In genomic region chr5:32312682-32313523, GRCh38 we compare ENCODE assay signal across 8 cellular contexts. TPM values are rescaled to one million over a fixed set of nuclear protein-coding genes. Genes with fewer than 3 reads are reported as not detected.
A peak's percentile ranks its signal among the peaks of the same experiment; 100 is the strongest.
DNase-seq lines count a peak whose midpoint lies in the region; ATAC-seq and TF ChIP-seq lines count a peak whose summit lies in the region.

TSS of gene MTMR12 (minus strand) at chr5:32312939. CDS start at chr5:32312838, 101 bp downstream.

- peak; percentile 98 for DNase-seq in CMK (ENCODE audit: low read depth)
- peak; percentile 100 for DNase-seq in GM20000 (ENCODE audit: low spot score)
- DNase-seq in HT-29 (ENCODE audit: low spot score) = peak; percentile 100
- peak; percentile 100 for DNase-seq in NOMO-1 (lab: John Stamatoyannopoulos, UW; ENCODE audit: unreplicated experiment in 2 of 2)
- DNase-seq in effector CD8-positive, alpha-beta T cell (lab: John Stamatoyannopoulos, UW) = peak; percentile 99
- peak; percentile 100 for DNase-seq in lung (ENCODE audit: low spot score)
- peak; percentile 99 to 100 (median 99) for DNase-seq in stimulated activated CD4-positive, alpha-beta T cell treated with anti-CD3 and anti-CD28 coated beads, TNF-alpha, amount 100 ng/mL, for 4 hours (ENCODE audit: low read depth in 3 of 3)

- 0 to 1% methylated on average over 53 to 79 of the region's 79 CpGs for WGBS in lung, 2 donors

- peak within 1 kb of the TSS; percentile 89 for H3K4me3 ChIP-seq in lung

- peaks cover 7 to 20% of the 10 kb centered on the region in 2 donors for H3K4me1 ChIP-seq in lung (ENCODE audit: control insufficient read depth in 2 of 2, insufficient read depth in 2 of 2, low read length in 2 of 2)

- TF ChIP-seq CTCF in GM20000 (IDR thresholded peaks at IDR 0.05; ENCODE audit: extremely low read depth, missing control alignments) (no peak), lung (IDR thresholded peaks at IDR 0.05; ENCODE audit: control extremely low read depth, extremely low read depth) (no peak)

- peak; percentile 96 for ATAC-seq in lung (ENCODE audit: insufficient read depth, low FRiP score)

- H3K27ac ChIP-seq in lung (ENCODE audit: low read depth in 1 of 2, low read length in 1 of 2) = peak within 1 kb of the TSS; percentile 98 to 99

- no peaks in the 10 kb centered on the region for H3K9me3 ChIP-seq in lung (ENCODE audit: control insufficient read depth in 2 of 2, insufficient read depth in 1 of 2, low read length in 1 of 2)

- no peaks in the 10 kb centered on the region for H3K27me3 ChIP-seq in lung (ENCODE audit: control insufficient read depth, insufficient read depth)

- CTCF ChIA-PET in activated CD8-positive, alpha-beta memory T cell treated with anti-CD3 and anti-CD28 coated beads for 36 hours (lab: Charles Lee) = no interaction called here

- POLR2A ChIA-PET in activated CD8-positive, alpha-beta memory T cell treated with anti-CD3 and anti-CD28 coated beads for 36 hours (lab: Charles Lee) = no interaction called here

- H3K36me3 ChIP-seq in lung (ENCODE audit: control insufficient read depth in 2 of 2, insufficient read depth in 2 of 2, low read length in 2 of 2) = no peaks in the 10 kb centered on the region

RNA-seq across cellular contexts. Expression of gene MTMR12, which starts in this region (rescaled TPM):
- 10.4 and 13.1 TPM in 2 replicates for total RNA-seq in HT-29 (2014; rRNA removed; shearing (Covaris generic))
- 10 to 100 TPM; 26.0 to 26.2 TPM for total RNA-seq in activated CD8-positive, alpha-beta memory T cell treated with anti-CD3 and anti-CD28 coated beads for 36 hours
- total RNA-seq in lung = 10 to 100 TPM; 34.2 to 43.3 TPM
- 10 to 100 TPM in 1 of 2 donors, 1 to 10 TPM in 1; 7.8 to 13.5 TPM for polyA plus RNA-seq in lung

Comparison
In these comparisons a context has a peak if more than half of its experiments do, and no peak if none do; other contexts are left out.
1. Peak in every context shown above with its lines: DNase-seq, ATAC-seq, H3K4me3 ChIP-seq and H3K27ac ChIP-seq.